Comparison of ENCODE assay signal across 24 cellular contexts in genomic region chr9:18320046-18320445, GRCh38.
DNase-seq lines count a peak whose midpoint lies in the region; ATAC-seq, FAIRE-seq and TF ChIP-seq lines count a peak whose summit lies in the region.
"Had no signal": no experiment of that assay in that cellular context is flagged by ENCODE, and none has a peak within 500 bp of the region (broad histone marks: within the 10 kb centered on the region; RNA-seq: fewer than 3 reads in every experiment).

No MANE protein-coding gene starts in this region.

- ATAC-seq in WTC11: peak; percentile 34; the same call in 1 of the 2 replicates
- no peak for ATAC-seq in activated CD8-positive, alpha-beta memory T cell treated with anti-CD3 and anti-CD28 coated beads, Interleukin-2, amount 10 ng/mL, durations not matched to agents 7 days and 5 days
- ATAC-seq: activated naive CD8-positive, alpha-beta T cell treated with anti-CD3 and anti-CD28 coated beads, Interleukin-2, amount 50 U/mL, for 24 hours; K562 had no signal

- POLR2A ChIA-PET in WTC11 (lab: Charles Lee): no interaction called here

- TF ChIP-seq CTCF in WTC11 (IDR thresholded peaks at IDR 0.05) (no peak), fibroblast of mammary gland (conservative IDR thresholded peaks at IDR 0.05; ENCODE audit: control insufficient read depth, insufficient read depth, low read depth, low read length) (peak; percentile 25)

- CTCF ChIA-PET in WTC11 (lab: Charles Lee): no interaction called here
- CTCF ChIA-PET in activated CD8-positive, alpha-beta memory T cell treated with anti-CD3 and anti-CD28 coated beads, Interleukin-2, amount 10 ng/mL, durations not matched to agents 7 days and 5 days (lab: Charles Lee): no interaction called here

- no peaks in the 10 kb centered on the region for H3K27me3 Mint-ChIP-seq in WTC11 (ENCODE audit: low read depth)
- H3K27me3 Mint-ChIP-seq in activated CD8-positive, alpha-beta memory T cell treated with anti-CD3 and anti-CD28 coated beads, Interleukin-2, amount 10 ng/mL, durations not matched to agents 7 days and 5 days: no peaks in the 10 kb centered on the region
- H3K27me3 Mint-ChIP-seq: activated naive CD8-positive, alpha-beta T cell treated with anti-CD3 and anti-CD28 coated beads, Interleukin-2, amount 50 U/mL, for 24 hours; central memory CD8-positive, alpha-beta T cell; type B pancreatic cell had no signal

- FAIRE-seq in H54 (lab: Jason Lieb, UNC): peak; percentile 81
- FAIRE-seq: K562, kidney, TTC549 had no signal

- no peak overlapping the region for H3K4me3 ChIP-seq in fibroblast of mammary gland (ENCODE audit: control insufficient read depth, low read depth, low read length)
- H3K4me3 ChIP-seq: K562, skin epidermis had no signal

- no peak overlapping the region for H3K4me3 Mint-ChIP-seq in WTC11
- H3K4me3 Mint-ChIP-seq in activated CD8-positive, alpha-beta memory T cell treated with anti-CD3 and anti-CD28 coated beads, Interleukin-2, amount 10 ng/mL, durations not matched to agents 7 days and 5 days: no peak overlapping the region
- H3K4me3 Mint-ChIP-seq: activated naive CD8-positive, alpha-beta T cell treated with anti-CD3 and anti-CD28 coated beads, Interleukin-2, amount 50 U/mL, for 24 hours; central memory CD8-positive, alpha-beta T cell; type B pancreatic cell had no signal

- DNase-seq in H54 (ENCODE audit: insufficient read length, low spot score) (no peak), WTC11 (ENCODE audit: low spot score) (no peak), fibroblast of mammary gland (ENCODE audit: low read depth) (peak; percentile 28), NCI-H187 treated with DMSO at 0.1 percent for 48 hours (lab: John Stamatoyannopoulos, UW) (no peak), NCI-H446 treated with DMSO at 0.1 percent for 48 hours (lab: John Stamatoyannopoulos, UW) (no peak)
- DNase-seq in activated CD8-positive, alpha-beta memory T cell treated with anti-CD3 and anti-CD28 coated beads, Interleukin-2, amount 10 ng/mL, durations not matched to agents 7 days and 5 days: no peak
- no peak for DNase-seq in stimulated activated CD4-positive, alpha-beta T cell treated with anti-CD3 and anti-CD28 coated beads, Interleukin-2, amount 100 ng/mL, for 24 hours
- DNase-seq: activated CD4-positive, alpha-beta T cell treated with anti-CD3 and anti-CD28 coated beads for 4 hours; activated naive CD8-positive, alpha-beta T cell treated with anti-CD3 and anti-CD28 coated beads, Interleukin-2, amount 50 U/mL, for 24 hours; C1 segment of cervical spinal cord; effector CD8-positive, alpha-beta T cell; GDM1; hippocampal formation; kidney; NCI-H1048; NCI-H2029 treated with DMSO at 0.1 percent for 48 hours; NCI-H510A; stimulated activated CD4-positive, alpha-beta T cell treated with anti-CD3 and anti-CD28 coated beads, Interleukin-4, amount 100 ng/mL, for 24 hours had no signal

- TF ChIP-seq POLR2A in H54 (IDR thresholded peaks at IDR 0.05; ENCODE audit: low read depth, low read length): no peak

- H3K27ac Mint-ChIP-seq in WTC11: no peak overlapping the region
- H3K27ac Mint-ChIP-seq in activated CD8-positive, alpha-beta memory T cell treated with anti-CD3 and anti-CD28 coated beads, Interleukin-2, amount 10 ng/mL, durations not matched to agents 7 days and 5 days: no peak overlapping the region
- H3K27ac Mint-ChIP-seq: activated naive CD8-positive, alpha-beta T cell treated with anti-CD3 and anti-CD28 coated beads, Interleukin-2, amount 50 U/mL, for 24 hours; activated T-helper 2 cell treated with anti-CD3 and anti-CD28 coated beads, Interferon-gamma antibody, Interleukin-2, Interleukin-4, amounts not matched to agents 10 μg/mL and 5 μg/mL and 100 μg/mL, durations not matched to agents 14 hours and 24 hours and 36 hours; type B pancreatic cell had no signal

- H3K4me1 Mint-ChIP-seq in WTC11: no peaks in the 10 kb centered on the region
- H3K4me1 Mint-ChIP-seq in activated CD8-positive, alpha-beta memory T cell treated with anti-CD3 and anti-CD28 coated beads, Interleukin-2, amount 10 ng/mL, durations not matched to agents 7 days and 5 days: no peaks in the 10 kb centered on the region
- H3K4me1 Mint-ChIP-seq: activated naive CD8-positive, alpha-beta T cell treated with anti-CD3 and anti-CD28 coated beads, Interleukin-2, amount 50 U/mL, for 24 hours; central memory CD8-positive, alpha-beta T cell had no signal

- H3K36me3 Mint-ChIP-seq in WTC11: peaks cover 18% of the 10 kb centered on the region
- no peaks in the 10 kb centered on the region for H3K36me3 Mint-ChIP-seq in activated CD8-positive, alpha-beta memory T cell treated with anti-CD3 and anti-CD28 coated beads, Interleukin-2, amount 10 ng/mL, durations not matched to agents 7 days and 5 days
- H3K36me3 Mint-ChIP-seq: type B pancreatic cell had no signal

- peaks cover 30% of the 10 kb centered on the region for H3K9me3 Mint-ChIP-seq in WTC11
- peaks cover 2% of the 10 kb centered on the region for H3K9me3 Mint-ChIP-seq in activated CD8-positive, alpha-beta memory T cell treated with anti-CD3 and anti-CD28 coated beads, Interleukin-2, amount 10 ng/mL, durations not matched to agents 7 days and 5 days (ENCODE audit: low read depth)
- H3K9me3 Mint-ChIP-seq: activated naive CD8-positive, alpha-beta T cell treated with anti-CD3 and anti-CD28 coated beads, Interleukin-2, amount 50 U/mL, for 24 hours; activated T-helper 2 cell treated with anti-CD3 and anti-CD28 coated beads, Interferon-gamma antibody, Interleukin-2, Interleukin-4, amounts not matched to agents 10 μg/mL and 5 μg/mL and 100 μg/mL, durations not matched to agents 14 hours and 24 hours and 36 hours; type B pancreatic cell had no signal

TF ChIP-seq in WTC11, 78 proteins besides CTCF, POLR2A, EP300 and RAD21 (continues in another document):
- TF ChIP-seq ZNF532 (CRISPR knock-in tag; IDR thresholded peaks at IDR 0.05; ENCODE audit: borderline replicate concordance) (no peak), FOXP4 (CRISPR knock-in tag; IDR thresholded peaks at IDR 0.05) (no peak), ZNF416 (CRISPR knock-in tag; IDR thresholded peaks at IDR 0.05) (no peak), ESRRA (CRISPR knock-in tag; IDR thresholded peaks at IDR 0.05; ENCODE audit: borderline replicate concordance) (no peak), CBFB (CRISPR knock-in tag; IDR thresholded peaks at IDR 0.05; ENCODE audit: low read depth) (no peak), PREB (CRISPR knock-in tag; IDR thresholded peaks at IDR 0.05; ENCODE audit: borderline replicate concordance) (no peak), MAX (CRISPR knock-in tag; IDR thresholded peaks at IDR 0.05) (no peak), HMGA2 (CRISPR knock-in tag; IDR thresholded peaks at IDR 0.05) (no peak)
